Comparison of ENCODE assay signal across 19 cellular contexts in the genomic region with DNA sequence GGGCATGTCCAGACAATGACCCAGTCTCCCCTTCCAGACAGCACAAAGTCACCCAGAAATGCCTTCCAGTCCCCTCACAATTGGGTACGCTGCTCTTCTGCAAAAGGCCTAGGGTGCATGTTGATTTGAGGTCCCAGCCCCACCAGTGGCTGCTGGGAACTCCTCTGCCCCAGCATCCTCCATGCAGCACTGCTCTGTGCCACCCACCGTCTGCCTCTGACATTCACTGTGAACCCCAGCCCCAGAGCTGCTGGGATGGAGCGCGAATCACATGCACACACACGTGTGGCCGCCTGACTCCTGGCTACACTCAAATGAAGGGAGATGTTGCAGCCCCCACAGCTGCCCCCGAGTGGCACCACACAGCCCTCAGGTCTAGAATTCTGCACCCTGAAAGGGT. TPM values are rescaled to one million over a fixed set of nuclear protein-coding genes. Genes with fewer than 3 reads are reported as not detected.
DNase-seq lines count a peak whose midpoint lies in the region; ATAC-seq, FAIRE-seq and TF ChIP-seq lines count a peak whose summit lies in the region.
"Had no signal": no experiment of that assay in that cellular context is flagged by ENCODE, and none has a peak within 500 bp of the region (broad histone marks: within the 10 kb centered on the region; RNA-seq: fewer than 3 reads in every experiment).

No MANE protein-coding gene starts in this region.

- no peak for TF ChIP-seq CTCF in pancreas (IDR thresholded peaks at IDR 0.05)

- H3K9ac ChIP-seq in ES-I3 (ENCODE audit: low read depth, low read length) = peak overlapping the region; percentile 2; the same call in 1 of the 2 replicates

- H3K27me3 ChIP-seq in CD4-positive, alpha-beta memory T cell (ENCODE audit: insufficient read depth, low read length) = no peaks in the 10 kb centered on the region
- H3K27me3 ChIP-seq in pancreas = no peaks in the 10 kb centered on the region

- intact Hi-C loops in CD4-positive, alpha-beta memory T cell (cut with micrococcal nuclease) = no loop called here
- intact Hi-C loops in activated T-helper 2 cell treated with anti-CD3 and anti-CD28 coated beads, Interferon-gamma antibody, Interleukin-2, Interleukin-4, amounts not matched to agents 10 μg/mL and 5 μg/mL and 100 μg/mL, durations not matched to agents 14 hours and 24 hours and 36 hours (cut with micrococcal nuclease) = no loop called here
- intact Hi-C loops in pancreas (cut with DNase I) = no loop called here

- H3K9me3 ChIP-seq in CD4-positive, alpha-beta memory T cell (ENCODE audit: control insufficient read depth in 1 of 2, low read length in 2 of 2) = no peaks in the 10 kb centered on the region
- H3K9me3 ChIP-seq in ES-I3 (ENCODE audit: control insufficient read depth, insufficient read depth, low read length) = no peaks in the 10 kb centered on the region
- H3K9me3 ChIP-seq in pancreas = no peaks in the 10 kb centered on the region
- H3K9me3 ChIP-seq: esophagus squamous epithelium, tibial nerve had no signal

- 89 to 96% methylated on average over 7 of the region's 7 CpGs for WGBS in pancreas, 2 donors

- no peak for DNase-seq in CD4-positive, alpha-beta memory T cell
- DNase-seq in activated T-helper 2 cell treated with anti-CD3 and anti-CD28 coated beads, Interferon-gamma antibody, Interleukin-2, Interleukin-4, amounts not matched to agents 10 μg/mL and 5 μg/mL and 100 μg/mL, durations not matched to agents 14 hours and 24 hours and 36 hours (ENCODE audit: low spot score) = no peak
- no peak for DNase-seq in natural killer cell treated with Interleukin-12 subunit alpha and Interleukin-12 subunit beta and Interleukin-15 and Interleukin-18, amount 100 ng/mL, for 72 hours (ENCODE audit: low spot score)
- DNase-seq in LoVo (ENCODE audit: low spot score) = no peak
- DNase-seq in pancreas = no peak
- DNase-seq: amygdala; central memory CD4-positive, alpha-beta T cell; effector CD8-positive, alpha-beta T cell; esophagus squamous epithelium; left colon; NCI-H1417 treated with DMSO at 0.1 percent for 48 hours; NCI-H2171; occipital lobe had no signal

- H3K4me1 Mint-ChIP-seq in CD4-positive, alpha-beta memory T cell = peaks cover 5 to 10% (median 7%) of the 10 kb centered on the region in 4 donors
- peaks cover 4% of the 10 kb centered on the region for H3K4me1 Mint-ChIP-seq in activated T-helper 2 cell treated with anti-CD3 and anti-CD28 coated beads, Interferon-gamma antibody, Interleukin-2, Interleukin-4, amounts not matched to agents 10 μg/mL and 5 μg/mL and 100 μg/mL, durations not matched to agents 14 hours and 24 hours and 36 hours (ENCODE audit: low read depth)
- peaks cover 4 to 5% of the 10 kb centered on the region in 2 donors for H3K4me1 Mint-ChIP-seq in natural killer cell treated with Interleukin-12 subunit alpha and Interleukin-12 subunit beta and Interleukin-15 and Interleukin-18, amount 100 ng/mL, for 72 hours (ENCODE audit: low read depth in 2 of 2)

- no peak overlapping the region for H3K4me3 ChIP-seq in CD4-positive, alpha-beta memory T cell (ENCODE audit: low read length in 2 of 2)
- no peak overlapping the region for H3K4me3 ChIP-seq in pancreas

- POLR2A ChIA-PET in CD4-positive, alpha-beta memory T cell (lab: Charles Lee; ENCODE audit: partially characterized antibody) = interaction anchor here (1.5 kb wide), 1 partner anchor 86 kb away, joined by 5 read pairs; no protein-coding TSS in a partner anchor

- no peak overlapping the region for H3K27ac Mint-ChIP-seq in CD4-positive, alpha-beta memory T cell
- H3K27ac Mint-ChIP-seq in activated T-helper 2 cell treated with anti-CD3 and anti-CD28 coated beads, Interferon-gamma antibody, Interleukin-2, Interleukin-4, amounts not matched to agents 10 μg/mL and 5 μg/mL and 100 μg/mL, durations not matched to agents 14 hours and 24 hours and 36 hours = no peak overlapping the region
- H3K27ac Mint-ChIP-seq in natural killer cell treated with Interleukin-12 subunit alpha and Interleukin-12 subunit beta and Interleukin-15 and Interleukin-18, amount 100 ng/mL, for 72 hours = no peak overlapping the region

- ATAC-seq in natural killer cell treated with Interleukin-12 subunit alpha and Interleukin-12 subunit beta and Interleukin-15 and Interleukin-18, amount 100 ng/mL, for 72 hours = no peak
- ATAC-seq in GM19328 (IDR thresholded peaks at IDR 0.05; ENCODE audit: unreplicated experiment) (no peak), pancreas (no peak)
- ATAC-seq: sciatic nerve; stimulated activated memory B cell treated with anti-CD40 and anti-IgM and Interleukin-4, amounts not matched to agents 10 μg/mL and 1 μg/mL and 100 μg/mL, for 72 hours had no signal

- no peak for FAIRE-seq in pancreas (lab: Jason Lieb, UNC)

- no peaks in the 10 kb centered on the region for H3K36me3 Mint-ChIP-seq in CD4-positive, alpha-beta memory T cell
- H3K36me3 Mint-ChIP-seq in activated T-helper 2 cell treated with anti-CD3 and anti-CD28 coated beads, Interferon-gamma antibody, Interleukin-2, Interleukin-4, amounts not matched to agents 10 μg/mL and 5 μg/mL and 100 μg/mL, durations not matched to agents 14 hours and 24 hours and 36 hours (ENCODE audit: low read depth) = no peaks in the 10 kb centered on the region
- H3K36me3 Mint-ChIP-seq in natural killer cell treated with Interleukin-12 subunit alpha and Interleukin-12 subunit beta and Interleukin-15 and Interleukin-18, amount 100 ng/mL, for 72 hours = no peaks in the 10 kb centered on the region
- H3K36me3 Mint-ChIP-seq: stimulated activated memory B cell treated with anti-CD40 and anti-IgM and Interleukin-4, amounts not matched to agents 10 μg/mL and 1 μg/mL and 100 μg/mL, for 72 hours had no signal

- no peak overlapping the region for H3K27ac ChIP-seq in CD4-positive, alpha-beta memory T cell (ENCODE audit: low read depth, low read length)
- no peak overlapping the region for H3K27ac ChIP-seq in pancreas
- H3K27ac ChIP-seq: esophagus squamous epithelium, tibial nerve had no signal

- no peaks in the 10 kb centered on the region for H3K36me3 ChIP-seq in CD4-positive, alpha-beta memory T cell (ENCODE audit: insufficient read depth, low read length)
- H3K36me3 ChIP-seq in ES-I3 (ENCODE audit: insufficient read depth, low read length) (no peaks in the 10 kb centered on the region), pancreas (no peaks in the 10 kb centered on the region)
- H3K36me3 ChIP-seq: esophagus squamous epithelium, tibial nerve had no signal

- peaks cover 14 to 39% of the 10 kb centered on the region in 2 donors for H3K27me3 Mint-ChIP-seq in CD4-positive, alpha-beta memory T cell
- peaks cover 58% of the 10 kb centered on the region for H3K27me3 Mint-ChIP-seq in activated T-helper 2 cell treated with anti-CD3 and anti-CD28 coated beads, Interferon-gamma antibody, Interleukin-2, Interleukin-4, amounts not matched to agents 10 μg/mL and 5 μg/mL and 100 μg/mL, durations not matched to agents 14 hours and 24 hours and 36 hours (ENCODE audit: low read depth)
- H3K27me3 Mint-ChIP-seq in natural killer cell treated with Interleukin-12 subunit alpha and Interleukin-12 subunit beta and Interleukin-15 and Interleukin-18, amount 100 ng/mL, for 72 hours = peaks cover 36 to 39% of the 10 kb centered on the region in 2 donors

- peaks cover 6% of the 10 kb centered on the region for H3K4me1 ChIP-seq in CD4-positive, alpha-beta memory T cell (ENCODE audit: insufficient read depth, low read length)
- peaks cover 24% of the 10 kb centered on the region for H3K4me1 ChIP-seq in ES-I3 (ENCODE audit: insufficient read depth, low read length)
- H3K4me1 ChIP-seq in pancreas = peaks cover 0 to 4% (median 0%) of the 10 kb centered on the region in 3 donors

- peak overlapping the region in 6 of 8 donors; percentile 2 to 86 (median 86) for H3K4me3 Mint-ChIP-seq in CD4-positive, alpha-beta memory T cell
- peak overlapping the region; percentile 14 for H3K4me3 Mint-ChIP-seq in activated T-helper 2 cell treated with anti-CD3 and anti-CD28 coated beads, Interferon-gamma antibody, Interleukin-2, Interleukin-4, amounts not matched to agents 10 μg/mL and 5 μg/mL and 100 μg/mL, durations not matched to agents 14 hours and 24 hours and 36 hours (ENCODE audit: low read depth)
- peak overlapping the region; percentile 30 for H3K4me3 Mint-ChIP-seq in natural killer cell treated with Interleukin-12 subunit alpha and Interleukin-12 subunit beta and Interleukin-15 and Interleukin-18, amount 100 ng/mL, for 72 hours

- H3K9me3 Mint-ChIP-seq in CD4-positive, alpha-beta memory T cell = peaks cover 0 to 2% (median 0%) of the 10 kb centered on the region in 8 donors
- H3K9me3 Mint-ChIP-seq in activated T-helper 2 cell treated with anti-CD3 and anti-CD28 coated beads, Interferon-gamma antibody, Interleukin-2, Interleukin-4, amounts not matched to agents 10 μg/mL and 5 μg/mL and 100 μg/mL, durations not matched to agents 14 hours and 24 hours and 36 hours = no peaks in the 10 kb centered on the region
- H3K9me3 Mint-ChIP-seq in natural killer cell treated with Interleukin-12 subunit alpha and Interleukin-12 subunit beta and Interleukin-15 and Interleukin-18, amount 100 ng/mL, for 72 hours = no peaks in the 10 kb centered on the region
- H3K9me3 Mint-ChIP-seq: stimulated activated memory B cell treated with anti-CD40 and anti-IgM and Interleukin-4, amounts not matched to agents 10 μg/mL and 1 μg/mL and 100 μg/mL, for 72 hours had no signal

- CTCF ChIA-PET in CD4-positive, alpha-beta memory T cell (lab: Charles Lee; ENCODE audit: partially characterized antibody) = interaction anchor here (1.0 to 1.3 kb wide), 4 partner anchors 14 to 89 kb away, joined by 3 to 6 read pairs (median 5); no protein-coding TSS in a partner anchor

RNA-seq across cellular contexts. Expression of a gene that starts 1.2 kb away (rescaled TPM):
- under 1 TPM; 0.76 to 0.97 TPM for total RNA-seq in CD4-positive, alpha-beta memory T cell
- under 1 TPM; 0.39 to 0.53 TPM for polyA plus RNA-seq in CD4-positive, alpha-beta memory T cell
- total RNA-seq in activated T-helper 2 cell treated with anti-CD3 and anti-CD28 coated beads, Interferon-gamma antibody, Interleukin-2, Interleukin-4, amounts not matched to agents 10 μg/mL and 5 μg/mL and 100 μg/mL, durations not matched to agents 14 hours and 24 hours and 36 hours = 0.05 and 0.21 TPM in 2 replicates
- total RNA-seq in natural killer cell treated with Interleukin-12 subunit alpha and Interleukin-12 subunit beta and Interleukin-15 and Interleukin-18, amount 100 ng/mL, for 72 hours = not detected
- 1 to 10 TPM; 1.2 to 2.2 (median 1.8) TPM for total RNA-seq in pancreas
- 1 to 10 TPM; 1.5 to 1.9 TPM for polyA plus RNA-seq in pancreas

RNA-seq across cellular contexts. Expression of a gene that starts 31.8 kb away (rescaled TPM):
- 10 to 100 TPM; 19.7 TPM for total RNA-seq in CD4-positive, alpha-beta memory T cell
- polyA plus RNA-seq in CD4-positive, alpha-beta memory T cell = 10 to 100 TPM; 22.0 to 28.8 TPM
- 25.8 and 28.2 TPM in 2 replicates for total RNA-seq in activated T-helper 2 cell treated with anti-CD3 and anti-CD28 coated beads, Interferon-gamma antibody, Interleukin-2, Interleukin-4, amounts not matched to agents 10 μg/mL and 5 μg/mL and 100 μg/mL, durations not matched to agents 14 hours and 24 hours and 36 hours
- 10 to 100 TPM; 27.8 to 28.7 TPM for total RNA-seq in natural killer cell treated with Interleukin-12 subunit alpha and Interleukin-12 subunit beta and Interleukin-15 and Interleukin-18, amount 100 ng/mL, for 72 hours
- 10 to 100 TPM in 3 of 6 donors, 1 to 10 TPM in 3; 6.5 to 14.7 (median 10.7) TPM for total RNA-seq in pancreas
- polyA plus RNA-seq in pancreas = 10 to 100 TPM; 11.7 to 14.1 TPM

RNA-seq across cellular contexts. Expression of a gene that starts 34.4 kb away (rescaled TPM):
- 100 to 1,000 TPM; 106 to 112 TPM for total RNA-seq in CD4-positive, alpha-beta memory T cell
- 10 to 100 TPM; 45.2 to 67.2 TPM for polyA plus RNA-seq in CD4-positive, alpha-beta memory T cell
- total RNA-seq in activated T-helper 2 cell treated with anti-CD3 and anti-CD28 coated beads, Interferon-gamma antibody, Interleukin-2, Interleukin-4, amounts not matched to agents 10 μg/mL and 5 μg/mL and 100 μg/mL, durations not matched to agents 14 hours and 24 hours and 36 hours = 103 and 115 TPM in 2 replicates
- 100 to 1,000 TPM; 119 to 137 TPM for total RNA-seq in natural killer cell treated with Interleukin-12 subunit alpha and Interleukin-12 subunit beta and Interleukin-15 and Interleukin-18, amount 100 ng/mL, for 72 hours
- 10 to 100 TPM; 32.2 to 45.3 (median 37.3) TPM for total RNA-seq in pancreas
- 10 to 100 TPM; 53.4 to 63.6 TPM for polyA plus RNA-seq in pancreas

RNA-seq across cellular contexts. Expression of a gene that starts 46.6 kb away (rescaled TPM):
- total RNA-seq in CD4-positive, alpha-beta memory T cell = under 1 TPM in 1 of 2 experiments, not detected in 1; 0.36 TPM
- polyA plus RNA-seq in CD4-positive, alpha-beta memory T cell = not detected
- 0.16 and 0.28 TPM in 2 replicates for total RNA-seq in activated T-helper 2 cell treated with anti-CD3 and anti-CD28 coated beads, Interferon-gamma antibody, Interleukin-2, Interleukin-4, amounts not matched to agents 10 μg/mL and 5 μg/mL and 100 μg/mL, durations not matched to agents 14 hours and 24 hours and 36 hours
- total RNA-seq in natural killer cell treated with Interleukin-12 subunit alpha and Interleukin-12 subunit beta and Interleukin-15 and Interleukin-18, amount 100 ng/mL, for 72 hours = not detected
- total RNA-seq in pancreas = 1 to 10 TPM in 5 of 6 donors, under 1 TPM in 1; 0.67 to 2.1 (median 1.4) TPM
- polyA plus RNA-seq in pancreas = 1 to 10 TPM; 1.8 to 2.6 TPM
- total RNA-seq: M059J had no signal

Comparison
In these comparisons a context has a peak if more than half of its experiments do, and no peak if none do; other contexts are left out.
1. H3K4me3 Mint-ChIP-seq: peak in every context shown above with its lines; median percentile 86 in CD4-positive, alpha-beta memory T cell; 30 in natural killer cell treated with Interleukin-12 subunit alpha and Interleukin-12 subunit beta and Interleukin-15 and Interleukin-18, amount 100 ng/mL, for 72 hours; 14 in activated T-helper 2 cell treated with anti-CD3 and anti-CD28 coated beads, Interferon-gamma antibody, Interleukin-2, Interleukin-4, amounts not matched to agents 10 μg/mL and 5 μg/mL and 100 μg/mL, durations not matched to agents 14 hours and 24 hours and 36 hours.